21 cellular contexts compared by ENCODE assay signal in genomic region chr4:176718881-176719280, GRCh38.
"Had no signal": no experiment of that assay in that cellular context is flagged by ENCODE, and none has a peak within 500 bp of the region (broad histone marks: within the 10 kb centered on the region; RNA-seq: fewer than 3 reads in every experiment).

No MANE protein-coding gene starts in this region.

- DNase-seq: Kasumi-1, MV-4-11, NCI-H1048, NCI-H1105, NCI-H1417, NCI-H1436 treated with DMSO at 0.1 percent for 48 hours, NCI-H1694, NCI-H187 treated with DMSO at 0.1 percent for 48 hours, NCI-H2081, NCI-H2171, NCI-H226, NCI-H446, NCI-H510A, NCI-H524 treated with DMSO at 0.1 percent for 48 hours, NCI-H69, NCI-H774, Right ventricle myocardium superior, RPMI8226 had no signal

- H3K4me2 ChIP-seq: KMS-11 had no signal

- ATAC-seq: HepG2, K562 had no signal

- H3K9ac ChIP-seq: KMS-11 had no signal

- H3K27ac ChIP-seq: KMS-11 had no signal

- H3K4me3 ChIP-seq: K562 had no signal
